In genomic region chr1:29208462-29208861, GRCh38 we compare ENCODE assay signal across 20 cellular contexts.
"Had no signal": no experiment of that assay in that cellular context is flagged by ENCODE, and none has a peak within 500 bp of the region (broad histone marks: within the 10 kb centered on the region; RNA-seq: fewer than 3 reads in every experiment).

No MANE protein-coding gene starts in this region.

- H3K4me3 ChIP-seq: gastrocnemius medialis, mucosa of descending colon, neural progenitor cell, prostate gland, skin epidermis, testis, upper lobe of left lung had no signal

- H3K27ac ChIP-seq: gastrocnemius medialis, neural progenitor cell, prostate gland, skin epidermis, testis, upper lobe of left lung had no signal

- H2AFZ ChIP-seq: neural progenitor cell had no signal

- H3K27me3 ChIP-seq: gastrocnemius medialis, neural progenitor cell, testis, upper lobe of left lung had no signal

- H3K9ac ChIP-seq: neural progenitor cell had no signal

- H3K36me3 ChIP-seq: neural progenitor cell, prostate gland had no signal

- H3K9me3 ChIP-seq: gastrocnemius medialis, mucosa of descending colon, prostate gland, testis, upper lobe of left lung had no signal

- H3K4me1 ChIP-seq: gastrocnemius medialis, neural progenitor cell, prostate gland, testis, upper lobe of left lung had no signal

- ATAC-seq: activated CD4-positive, alpha-beta T cell treated with anti-CD3 and anti-CD28 coated beads for 36 hours; activated CD8-positive, alpha-beta memory T cell treated with anti-CD3 and anti-CD28 coated beads, Interleukin-2, amount 10 ng/mL, durations not matched to agents 7 days and 5 days; esophagus mucosa; gastrocnemius medialis; left lobe of liver; mucosa of descending colon; right cardiac atrium; WTC11 had no signal

- H3K4me2 ChIP-seq: neural progenitor cell had no signal

- FAIRE-seq: kidney had no signal

- DNase-seq: activated CD4-positive, alpha-beta T cell treated with anti-CD3 and anti-CD28 coated beads for 36 hours; activated CD4-positive, alpha-beta T cell treated with anti-CD3 and anti-CD28 coated beads, Interleukin-2, amount 50 U/mL, for 48 hours; activated CD8-positive, alpha-beta memory T cell treated with anti-CD3 and anti-CD28 coated beads, Interleukin-2, amount 10 ng/mL, durations not matched to agents 7 days and 5 days; activated naive CD4-positive, alpha-beta T cell treated with anti-CD3 and anti-CD28 coated beads for 36 hours; cortex of kidney; gastrocnemius medialis; kidney; mucosa of descending colon; naive B cell; right cardiac atrium; stimulated activated CD4-positive, alpha-beta T cell treated with anti-CD3 and anti-CD28 coated beads, Interleukin-15, amount 100 ng/mL, for 24 hours; stimulated activated CD4-positive, alpha-beta T cell treated with anti-CD3 and anti-CD28 coated beads, Interleukin-2, amount 100 ng/mL, for 48 hours; testis had no signal
